ENCODE assay signal across 8 cellular contexts in genomic region chr1:179079113-179079761, GRCh38. TPM values are rescaled to one million over a fixed set of nuclear protein-coding genes. Genes with fewer than 3 reads are reported as not detected.
DNase-seq lines count a peak whose midpoint lies in the region; ATAC-seq and TF ChIP-seq lines count a peak whose summit lies in the region.

No MANE protein-coding gene starts in this region.

- H3K27me3 ChIP-seq in AG04450 (ENCODE audit: control insufficient read depth, insufficient read depth, low read length) (no peaks in the 10 kb centered on the region), RWPE2 (ENCODE audit: insufficient read depth, poor library complexity, severe bottlenecking) (no peaks in the 10 kb centered on the region), heart left ventricle (no peaks in the 10 kb centered on the region)

- H3K9me3 ChIP-seq in AG04450 (ENCODE audit: control insufficient read depth, insufficient read depth, low read length) = no peaks in the 10 kb centered on the region
- H3K9me3 ChIP-seq in RWPE2 (ENCODE audit: severe bottlenecking) = no peaks in the 10 kb centered on the region
- H3K9me3 ChIP-seq in heart left ventricle = no peaks in the 10 kb centered on the region

- H3K27me3 Mint-ChIP-seq in activated naive CD8-positive, alpha-beta T cell treated with anti-CD3 and anti-CD28 coated beads, Interleukin-2, amount 50 U/mL, for 24 hours = no peaks in the 10 kb centered on the region

- POLR2A ChIA-PET in AG04450 (lab: Yijun Ruan, JAX) = interaction anchor here (0.7 kb wide), 1 partner anchor 11 kb away, joined by 3 read pairs; no protein-coding TSS in a partner anchor

- WGBS in heart left ventricle, 4 donors = 50 to 57% (median 52%) methylated on average over 18 of the region's 18 CpGs

- peaks cover 2% of the 10 kb centered on the region for H3K36me3 Mint-ChIP-seq in activated naive CD8-positive, alpha-beta T cell treated with anti-CD3 and anti-CD28 coated beads, Interleukin-2, amount 50 U/mL, for 24 hours (ENCODE audit: low read depth)

- H3K4me3 ChIP-seq in AG04450 (ENCODE audit: low read depth, low read length) (no peak overlapping the region), RWPE2 (ENCODE audit: severe bottlenecking) (no peak overlapping the region), heart left ventricle (no peak overlapping the region)

- intact Hi-C loops in heart left ventricle (cut with DNase I) = loop anchor here in 5 of 10 donors (1.0 to 2.0 kb wide), 6 partner anchors 116 to 290 kb away; partner anchors contain the start of gene SOAT1 (in 1 of the 5)

- peaks cover 5% of the 10 kb centered on the region; the same call in 1 of the 2 replicates for H3K36me3 ChIP-seq in RWPE2 (ENCODE audit: low read depth)
- H3K36me3 ChIP-seq in heart left ventricle = peaks cover 0 to 15% (median 3%) of the 10 kb centered on the region in 9 donors

- no peaks in the 10 kb centered on the region for H3K9me3 Mint-ChIP-seq in activated naive CD8-positive, alpha-beta T cell treated with anti-CD3 and anti-CD28 coated beads, Interleukin-2, amount 50 U/mL, for 24 hours

- CTCF ChIA-PET in AG04450 (lab: Charles Lee) = interaction anchor here (0.5 to 5.2 kb wide), 54 partner anchors 8 to 1142 kb away, joined by 3 to 83 read pairs (median 4); partner anchors contain the start of genes AXDND1 and SOAT1

- no peak overlapping the region for H3K27ac Mint-ChIP-seq in activated naive CD8-positive, alpha-beta T cell treated with anti-CD3 and anti-CD28 coated beads, Interleukin-2, amount 50 U/mL, for 24 hours

- DNase-seq in AG04450 (ENCODE audit: low read depth, low spot score) (peak; percentile 66), NAMALWA (ENCODE audit: low spot score) (peak; percentile 93), RWPE2 (ENCODE audit: low spot score) (no peak), heart left ventricle (peak in 3 of 5 donors; percentile 38 to 58 (median 41)), renal cortical epithelial cell (ENCODE audit: low read depth) (peak; percentile 75)
- peak; percentile 28 for DNase-seq in activated naive CD8-positive, alpha-beta T cell treated with anti-CD3 and anti-CD28 coated beads, Interleukin-2, amount 50 U/mL, for 24 hours

- peak; percentile 80 for TF ChIP-seq CTCF in AG04450 (IDR thresholded peaks at IDR 0.05; ENCODE audit: low read depth, low read length)
- peak; percentile 81 for TF ChIP-seq CTCF in RWPE2 (IDR thresholded peaks at IDR 0.05; ENCODE audit: poor library complexity, severe bottlenecking)
- peak; percentile 60 to 80 (median 71) for TF ChIP-seq CTCF in heart left ventricle (IDR thresholded peaks at IDR 0.05)

- peaks cover 26% of the 10 kb centered on the region for H3K4me1 Mint-ChIP-seq in activated naive CD8-positive, alpha-beta T cell treated with anti-CD3 and anti-CD28 coated beads, Interleukin-2, amount 50 U/mL, for 24 hours

- H3K4me3 Mint-ChIP-seq in activated naive CD8-positive, alpha-beta T cell treated with anti-CD3 and anti-CD28 coated beads, Interleukin-2, amount 50 U/mL, for 24 hours = no peak overlapping the region

- no peak overlapping the region for H3K27ac ChIP-seq in AG04450 (ENCODE audit: low read depth, low read length)
- H3K27ac ChIP-seq in RWPE2 (ENCODE audit: poor library complexity, severe bottlenecking) = no peak overlapping the region
- no peak overlapping the region for H3K27ac ChIP-seq in heart left ventricle

- ATAC-seq in GM18519 (IDR thresholded peaks at IDR 0.05; ENCODE audit: low FRiP score, unreplicated experiment) (peak; percentile 18), RWPE2 (ENCODE audit: low read depth) (peak; percentile 28; the same call in 2 of the 3 replicates), heart left ventricle (peak in 3 of 4 donors; percentile 34 to 46 (median 44)), HG03521 (IDR thresholded peaks at IDR 0.05; ENCODE audit: unreplicated experiment) (no peak)
- ATAC-seq in activated naive CD8-positive, alpha-beta T cell treated with anti-CD3 and anti-CD28 coated beads, Interleukin-2, amount 50 U/mL, for 24 hours = no peak

- no peak for TF ChIP-seq POLR2A in heart left ventricle (IDR thresholded peaks at IDR 0.05)

- H3K4me1 ChIP-seq in RWPE2 (ENCODE audit: insufficient read depth, poor library complexity, severe bottlenecking) = peaks cover 3% of the 10 kb centered on the region
- H3K4me1 ChIP-seq in heart left ventricle = peaks cover 0 to 31% (median 16%) of the 10 kb centered on the region in 12 donors

RNA-seq across cellular contexts. Expression of gene TOR3A, which starts 2.6 kb away (rescaled TPM):
- polyA plus RNA-seq in AG04450 (2011; rRNA removed) = 16.8 and 25.4 TPM in 2 replicates
- polyA minus RNA-seq in AG04450 (2011; rRNA and poly(A)+ RNA removed) = 27.2 and 37.6 TPM in 2 replicates
- total RNA-seq in heart left ventricle = 10 to 100 TPM in 4 of 9 donors, 1 to 10 TPM in 5; 6.3 to 22.4 (median 9.9) TPM
- 10 to 100 TPM in 1 of 2 donors, 1 to 10 TPM in 1; 3.8 to 19.5 TPM for polyA plus RNA-seq in heart left ventricle
- 37.5 and 41.9 TPM in 2 replicates for total RNA-seq in renal cortical epithelial cell

RNA-seq across cellular contexts. Expression of gene FAM20B, which starts 53.5 kb away (rescaled TPM):
- polyA plus RNA-seq in AG04450 (2011; rRNA removed) (25.0 and 29.3 TPM in 2 replicates), heart left ventricle (10 to 100 TPM; 13.8 to 49.2 TPM)
- 33.1 and 35.8 TPM in 2 replicates for polyA minus RNA-seq in AG04450 (2011; rRNA and poly(A)+ RNA removed)
- total RNA-seq in heart left ventricle (10 to 100 TPM; 38.4 to 70.1 (median 58.0) TPM), renal cortical epithelial cell (33.2 and 35.8 TPM in 2 replicates)

Comparison
In these comparisons a context has a peak if more than half of its experiments do, and no peak if none do; other contexts are left out.
1. ATAC-seq: peak in GM18519 (single experiment), RWPE2 (single experiment) and heart left ventricle (3 of 4); none in activated naive CD8-positive, alpha-beta T cell treated with anti-CD3 and anti-CD28 coated beads, Interleukin-2, amount 50 U/mL, for 24 hours (single experiment) and HG03521 (single experiment).
2. Peak in every context shown above with its lines, with median percentiles within 50 percentile points of each other: CTCF ChIP-seq.